In genomic region chr13:111302045-111302722, GRCh38 we compare ENCODE assay signal across 27 cellular contexts. TPM values are rescaled to one million over a fixed set of nuclear protein-coding genes. Genes with fewer than 3 reads are reported as not detected.
A peak's percentile ranks its signal among the peaks of the same experiment; 100 is the strongest.
DNase-seq lines count a peak whose midpoint lies in the region; ATAC-seq and TF ChIP-seq lines count a peak whose summit lies in the region.
"Had no signal": no experiment of that assay in that cellular context is flagged by ENCODE, and none has a peak within 500 bp of the region (broad histone marks: within the 10 kb centered on the region; RNA-seq: fewer than 3 reads in every experiment).

No MANE protein-coding gene starts in this region.

- peaks cover 3% of the 10 kb centered on the region for H3K9me3 Mint-ChIP-seq in activated CD8-positive, alpha-beta T cell treated with anti-CD3 and anti-CD28 coated beads for 36 hours
- peaks cover 4% of the 10 kb centered on the region for H3K9me3 Mint-ChIP-seq in osteocyte (ENCODE audit: unreplicated experiment)
- H3K9me3 Mint-ChIP-seq: activated CD4-positive, alpha-beta T cell treated with anti-CD3 and anti-CD28 coated beads, Interleukin-2, amount 10 ng/mL, durations not matched to agents 7 days and 5 days; activated naive CD4-positive, alpha-beta T cell treated with anti-CD3 and anti-CD28 coated beads for 36 hours; activated T-cell treated with anti-CD3 and anti-CD28 coated beads, Interleukin-2, amount 50 U/mL, for 72 hours; neural progenitor cell had no signal

- intact Hi-C loops in psoas muscle (cut with DNase I), result no loop called here
- intact Hi-C loops in activated CD8-positive, alpha-beta T cell treated with anti-CD3 and anti-CD28 coated beads for 36 hours (cut with micrococcal nuclease), result no loop called here

- no peaks in the 10 kb centered on the region for H3K4me1 ChIP-seq in psoas muscle
- H3K4me1 ChIP-seq: A549, lower lobe of right lung, neural progenitor cell, vagina had no signal

- no peak overlapping the region for H3K4me3 ChIP-seq in psoas muscle
- H3K4me3 ChIP-seq: A549, esophagus squamous epithelium, lower lobe of right lung, neural progenitor cell, skin epidermis, vagina had no signal

- POLR2A ChIA-PET in activated CD8-positive, alpha-beta T cell treated with anti-CD3 and anti-CD28 coated beads for 36 hours (lab: Charles Lee), result interaction anchor here (0.7 kb wide), 1 partner anchor 17 kb away, joined by 4 read pairs; no protein-coding TSS in a partner anchor

- H3K27ac Mint-ChIP-seq in activated CD8-positive, alpha-beta T cell treated with anti-CD3 and anti-CD28 coated beads for 36 hours, result no peak overlapping the region
- H3K27ac Mint-ChIP-seq in osteocyte (ENCODE audit: unreplicated experiment), result no peak overlapping the region
- H3K27ac Mint-ChIP-seq: activated CD8-positive, alpha-beta memory T cell treated with anti-CD3 and anti-CD28 coated beads, Interleukin-2, amount 10 ng/mL, durations not matched to agents 7 days and 5 days; activated naive CD4-positive, alpha-beta T cell treated with anti-CD3 and anti-CD28 coated beads for 36 hours; activated T-cell treated with anti-CD3 and anti-CD28 coated beads, Interleukin-2, amount 50 U/mL, for 72 hours; neural progenitor cell had no signal

- 42 to 66% (median 48%) methylated on average over 21 of the region's 21 CpGs for WGBS in psoas muscle, 3 donors

- no peak overlapping the region for H3K27ac ChIP-seq in psoas muscle
- H3K27ac ChIP-seq: A549, esophagus squamous epithelium, lower lobe of right lung, neural progenitor cell, skin epidermis, vagina, WERI-Rb-1 had no signal

- no peaks in the 10 kb centered on the region for H3K9me3 ChIP-seq in psoas muscle
- H3K9me3 ChIP-seq: A549, esophagus squamous epithelium, lower lobe of right lung, vagina had no signal

- DNase-seq in NCI-H510A treated with DMSO at 0.1 percent for 48 hours (lab: John Stamatoyannopoulos, UW) (peak; percentile 41), NCI-H510A (lab: John Stamatoyannopoulos, UW) (no peak), NCI-H2171 treated with DMSO at 0.1 percent for 48 hours (lab: John Stamatoyannopoulos, UW) (peak; percentile 67), psoas muscle (no peak), osteocyte (ENCODE audit: extremely low spot score, unreplicated experiment) (no peak)
- no peak for DNase-seq in activated CD8-positive, alpha-beta T cell treated with anti-CD3 and anti-CD28 coated beads for 36 hours
- DNase-seq: activated CD4-positive, alpha-beta T cell treated with anti-CD3 and anti-CD28 coated beads, Interleukin-2, amount 10 ng/mL, durations not matched to agents 7 days and 5 days; activated CD8-positive, alpha-beta memory T cell treated with anti-CD3 and anti-CD28 coated beads, Interleukin-2, amount 10 ng/mL, durations not matched to agents 7 days and 5 days; activated naive CD4-positive, alpha-beta T cell treated with anti-CD3 and anti-CD28 coated beads for 36 hours; activated T-cell treated with anti-CD3 and anti-CD28 coated beads, Interleukin-2, amount 50 U/mL, for 72 hours; cortex of kidney; esophagus squamous epithelium; lower lobe of right lung; NCI-H1048; NCI-H2081 treated with DMSO at 0.1 percent for 48 hours; NCI-H82; WERI-Rb-1 had no signal

- TF ChIP-seq CTCF in psoas muscle (IDR thresholded peaks at IDR 0.05), result no peak
- no peak for TF ChIP-seq CTCF in activated CD8-positive, alpha-beta T cell treated with anti-CD3 and anti-CD28 coated beads for 36 hours (IDR thresholded peaks at IDR 0.05)
- TF ChIP-seq CTCF in osteocyte (IDR thresholded peaks at IDR 0.05), result no peak

- H3K36me3 ChIP-seq in psoas muscle (ENCODE audit: insufficient read depth in 1 of 2, low read depth in 1 of 2), result peaks cover 0 to 82% of the 10 kb centered on the region in 2 donors
- H3K36me3 ChIP-seq: neural progenitor cell had no signal

- H3K27me3 Mint-ChIP-seq in activated CD8-positive, alpha-beta T cell treated with anti-CD3 and anti-CD28 coated beads for 36 hours, result no peaks in the 10 kb centered on the region
- H3K27me3 Mint-ChIP-seq in osteocyte (ENCODE audit: unreplicated experiment), result no peaks in the 10 kb centered on the region
- H3K27me3 Mint-ChIP-seq: activated CD4-positive, alpha-beta T cell treated with anti-CD3 and anti-CD28 coated beads, Interleukin-2, amount 10 ng/mL, durations not matched to agents 7 days and 5 days; activated CD8-positive, alpha-beta memory T cell treated with anti-CD3 and anti-CD28 coated beads, Interleukin-2, amount 10 ng/mL, durations not matched to agents 7 days and 5 days had no signal

- H3K36me3 Mint-ChIP-seq in activated CD8-positive, alpha-beta T cell treated with anti-CD3 and anti-CD28 coated beads for 36 hours (ENCODE audit: low read depth), result peaks cover 64% of the 10 kb centered on the region
- H3K36me3 Mint-ChIP-seq in osteocyte (ENCODE audit: unreplicated experiment), result peaks cover 72% of the 10 kb centered on the region

- no peaks in the 10 kb centered on the region for H3K27me3 ChIP-seq in psoas muscle (ENCODE audit: insufficient read depth in 3 of 3, low read length in 2 of 3)
- H3K27me3 ChIP-seq: esophagus squamous epithelium, neural progenitor cell, vagina had no signal

- ATAC-seq in esophagus mucosa (peak; percentile 38), psoas muscle (peak; percentile 66 to 74 (median 72)), GM19463 (IDR thresholded peaks at IDR 0.05; ENCODE audit: unreplicated experiment) (no peak)
- ATAC-seq in activated CD8-positive, alpha-beta T cell treated with anti-CD3 and anti-CD28 coated beads for 36 hours, result no peak
- ATAC-seq: A549; activated CD8-positive, alpha-beta memory T cell treated with anti-CD3 and anti-CD28 coated beads, Interleukin-2, amount 10 ng/mL, durations not matched to agents 7 days and 5 days; activated T-cell treated with anti-CD3 and anti-CD28 coated beads, Interleukin-2, amount 50 U/mL, for 72 hours; HCT116; lower lobe of right lung had no signal

- H3K4me3 Mint-ChIP-seq in activated CD8-positive, alpha-beta T cell treated with anti-CD3 and anti-CD28 coated beads for 36 hours, result no peak overlapping the region
- no peak overlapping the region for H3K4me3 Mint-ChIP-seq in osteocyte (ENCODE audit: unreplicated experiment)
- H3K4me3 Mint-ChIP-seq: activated CD4-positive, alpha-beta T cell treated with anti-CD3 and anti-CD28 coated beads, Interleukin-2, amount 10 ng/mL, durations not matched to agents 7 days and 5 days; activated CD8-positive, alpha-beta memory T cell treated with anti-CD3 and anti-CD28 coated beads, Interleukin-2, amount 10 ng/mL, durations not matched to agents 7 days and 5 days; activated naive CD4-positive, alpha-beta T cell treated with anti-CD3 and anti-CD28 coated beads for 36 hours; activated T-cell treated with anti-CD3 and anti-CD28 coated beads, Interleukin-2, amount 50 U/mL, for 72 hours; neural progenitor cell had no signal

- CTCF ChIA-PET in activated CD8-positive, alpha-beta T cell treated with anti-CD3 and anti-CD28 coated beads for 36 hours (lab: Charles Lee), result interaction anchor here (0.9 to 1.3 kb wide), 2 partner anchors 35 to 234 kb away, joined by 3 read pairs; no protein-coding TSS in a partner anchor

- H3K4me1 Mint-ChIP-seq in activated CD8-positive, alpha-beta T cell treated with anti-CD3 and anti-CD28 coated beads for 36 hours (ENCODE audit: low read depth), result peaks cover 4% of the 10 kb centered on the region
- peaks cover 17% of the 10 kb centered on the region for H3K4me1 Mint-ChIP-seq in osteocyte (ENCODE audit: unreplicated experiment)
- H3K4me1 Mint-ChIP-seq: neural progenitor cell had no signal

RNA-seq across cellular contexts. Expression of gene TEX29, which starts 18.3 kb away (rescaled TPM):
- total RNA-seq in esophagus mucosa (not detected), psoas muscle (1 to 10 TPM in 1 of 4 donors, under 1 TPM in 2, not detected in 1; 0.32 to 1.2 (median 0.64) TPM), osteocyte (1.9 TPM in 1 of 2 replicates, not detected in the other)
- under 1 TPM in 2 of 3 donors, not detected in 1; 0.14 to 0.38 TPM for polyA plus RNA-seq in psoas muscle
- total RNA-seq in activated CD8-positive, alpha-beta T cell treated with anti-CD3 and anti-CD28 coated beads for 36 hours, result under 1 TPM; 0.50 to 0.67 TPM
- total RNA-seq: esophagus squamous epithelium, frontal cortex, OCI-LY7, pulmonary artery endothelial cell had no signal

Comparison
In these comparisons a context has a peak if more than half of its experiments do, and no peak if none do; other contexts are left out.
1. DNase-seq: peak in NCI-H510A treated with DMSO at 0.1 percent for 48 hours (single experiment) and NCI-H2171 treated with DMSO at 0.1 percent for 48 hours (single experiment); none in NCI-H510A (single experiment), psoas muscle (0 of 2), activated CD8-positive, alpha-beta T cell treated with anti-CD3 and anti-CD28 coated beads for 36 hours (single experiment) and osteocyte (single experiment).
2. ATAC-seq: peak in esophagus mucosa (single experiment) and psoas muscle (4 of 4); none in activated CD8-positive, alpha-beta T cell treated with anti-CD3 and anti-CD28 coated beads for 36 hours (single experiment) and GM19463 (single experiment).